Comparison of ENCODE assay signal across 16 cellular contexts in genomic region chr11:43393765-43394355, GRCh38. TPM values are rescaled to one million over a fixed set of nuclear protein-coding genes. Genes with fewer than 3 reads are reported as not detected.
DNase-seq lines count a peak whose midpoint lies in the region; ATAC-seq and TF ChIP-seq lines count a peak whose summit lies in the region.
"Had no signal": no experiment of that assay in that cellular context is flagged by ENCODE, and none has a peak within 500 bp of the region (broad histone marks: within the 10 kb centered on the region; RNA-seq: fewer than 3 reads in every experiment).

No MANE protein-coding gene starts in this region.

- no peaks in the 10 kb centered on the region; the same call in 1 of the 2 replicates for H3K36me3 ChIP-seq in BE2C
- peaks cover 8% of the 10 kb centered on the region for H3K36me3 ChIP-seq in colonic mucosa
- H3K36me3 ChIP-seq: prostate gland had no signal

- DNase-seq in BE2C (peak; percentile 51), NCI-H226 (peak; percentile 79), colonic mucosa (peak; percentile 29), left lobe of liver (ENCODE audit: low spot score) (peak; percentile 74), GDM1 (lab: John Stamatoyannopoulos, UW) (no peak), NCI-H2029 (lab: John Stamatoyannopoulos, UW) (no peak)
- DNase-seq: amygdala, Kasumi-1, NCI-H1417 treated with DMSO at 0.1 percent for 48 hours, NCI-H345, SJCRH30, T1000 had no signal

- intact Hi-C loops in colonic mucosa (cut with DNase I) = loop anchor here (10.0 kb wide), 1 partner anchor 59 kb away; no protein-coding TSS in a partner anchor

- TF ChIP-seq CTCF in BE2C (IDR thresholded peaks at IDR 0.05; ENCODE audit: low read depth, low read length) (no peak), colonic mucosa (IDR thresholded peaks at IDR 0.05) (no peak)

- no peak overlapping the region for H3K9ac ChIP-seq in colonic mucosa (ENCODE audit: low read depth in 2 of 2, low read length in 2 of 2)

- H3K4me1 ChIP-seq in BE2C = no peaks in the 10 kb centered on the region
- H3K4me1 ChIP-seq in colonic mucosa = no peaks in the 10 kb centered on the region
- H3K4me1 ChIP-seq: prostate gland, SJCRH30 had no signal

- H3K9me3 ChIP-seq in BE2C (no peaks in the 10 kb centered on the region), colonic mucosa (no peaks in the 10 kb centered on the region)
- H3K9me3 ChIP-seq: esophagus muscularis mucosa, prostate gland, SJCRH30 had no signal

- H3K27ac ChIP-seq in colonic mucosa = no peak overlapping the region
- H3K27ac ChIP-seq: esophagus muscularis mucosa, prostate gland, SJCRH30 had no signal

- H3K4me3 ChIP-seq in BE2C (ENCODE audit: low read depth, low read length) (no peak overlapping the region), colonic mucosa (no peak overlapping the region)
- H3K4me3 ChIP-seq: esophagus muscularis mucosa, prostate gland, SJCRH30 had no signal

- ATAC-seq in left lobe of liver (peak; percentile 82), HG03460 (IDR thresholded peaks at IDR 0.05; ENCODE audit: unreplicated experiment) (no peak), GM19023 (IDR thresholded peaks at IDR 0.05; ENCODE audit: unreplicated experiment) (no peak)

- H3K27me3 ChIP-seq in BE2C (no peaks in the 10 kb centered on the region), colonic mucosa (no peaks in the 10 kb centered on the region)
- H3K27me3 ChIP-seq: esophagus muscularis mucosa, SJCRH30 had no signal

RNA-seq across cellular contexts. Expression of gene TTC17, which starts 35.1 kb away (rescaled TPM):
- 77.4 TPM for polyA plus RNA-seq in BE2C (2012; ENCODE audit: insufficient read depth, insufficient read length, low read depth)
- total RNA-seq in colonic mucosa (10 to 100 TPM; 48.6 to 56.5 TPM), left lobe of liver (49.0 TPM)

Comparison
In these comparisons a context has a peak if more than half of its experiments do, and no peak if none do; other contexts are left out.
1. DNase-seq: peak in BE2C (single experiment), NCI-H226 (single experiment), colonic mucosa (single experiment) and left lobe of liver (single experiment); none in GDM1 (single experiment) and NCI-H2029 (single experiment).